1 cellular context compared by ENCODE assay signal in the genomic region with DNA sequence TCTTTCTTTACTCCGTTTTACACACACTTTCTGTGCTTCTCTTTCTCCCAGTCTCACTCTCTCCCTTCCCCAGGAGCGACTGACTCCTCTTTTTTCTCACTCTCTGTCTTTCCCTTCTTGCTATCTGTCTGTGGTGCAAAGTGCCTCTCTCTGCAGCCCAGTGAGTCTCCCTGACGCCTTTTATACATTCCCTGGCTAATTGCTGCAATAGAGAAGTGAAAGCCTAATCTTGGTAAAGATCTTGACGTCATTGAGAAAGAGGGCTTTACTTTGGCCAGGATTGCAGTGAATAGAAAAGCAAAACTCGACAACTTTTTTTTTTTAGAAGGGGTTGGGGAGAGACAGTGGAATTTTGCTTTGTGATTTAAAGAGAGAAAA.
TF ChIP-seq lines count a peak whose summit lies in the region.

No MANE protein-coding gene starts in this region.

TF ChIP-seq in WTC11, 78 proteins besides CTCF, POLR2A, EP300 and RAD21 (continued from another document):
- TF ChIP-seq, protein P1, sequence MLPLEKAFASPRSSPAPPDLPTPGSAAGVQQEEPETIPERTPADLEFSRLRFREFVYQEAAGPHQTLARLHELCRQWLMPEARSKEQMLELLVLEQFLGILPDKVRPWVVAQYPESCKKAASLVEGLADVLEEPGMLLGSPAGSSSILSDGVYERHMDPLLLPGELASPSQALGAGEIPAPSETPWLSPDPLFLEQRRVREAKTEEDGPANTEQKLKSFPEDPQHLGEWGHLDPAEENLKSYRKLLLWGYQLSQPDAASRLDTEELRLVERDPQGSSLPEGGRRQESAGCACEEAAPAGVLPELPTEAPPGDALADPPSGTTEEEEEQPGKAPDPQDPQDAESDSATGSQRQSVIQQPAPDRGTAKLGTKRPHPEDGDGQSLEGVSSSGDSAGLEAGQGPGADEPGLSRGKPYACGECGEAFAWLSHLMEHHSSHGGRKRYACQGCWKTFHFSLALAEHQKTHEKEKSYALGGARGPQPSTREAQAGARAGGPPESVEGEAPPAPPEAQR (CRISPR knock-in tag; IDR thresholded peaks at IDR 0.05): no peak
- TF ChIP-seq MYBL2 (CRISPR knock-in tag; IDR thresholded peaks at IDR 0.05) (no peak), SMAD3 (CRISPR knock-in tag; IDR thresholded peaks at IDR 0.05; ENCODE audit: borderline replicate concordance) (no peak)
- TF ChIP-seq, protein P2, sequence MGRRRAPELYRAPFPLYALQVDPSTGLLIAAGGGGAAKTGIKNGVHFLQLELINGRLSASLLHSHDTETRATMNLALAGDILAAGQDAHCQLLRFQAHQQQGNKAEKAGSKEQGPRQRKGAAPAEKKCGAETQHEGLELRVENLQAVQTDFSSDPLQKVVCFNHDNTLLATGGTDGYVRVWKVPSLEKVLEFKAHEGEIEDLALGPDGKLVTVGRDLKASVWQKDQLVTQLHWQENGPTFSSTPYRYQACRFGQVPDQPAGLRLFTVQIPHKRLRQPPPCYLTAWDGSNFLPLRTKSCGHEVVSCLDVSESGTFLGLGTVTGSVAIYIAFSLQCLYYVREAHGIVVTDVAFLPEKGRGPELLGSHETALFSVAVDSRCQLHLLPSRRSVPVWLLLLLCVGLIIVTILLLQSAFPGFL (CRISPR knock-in tag; IDR thresholded peaks at IDR 0.05; ENCODE audit: borderline replicate concordance): no peak
- TF ChIP-seq, protein P3, sequence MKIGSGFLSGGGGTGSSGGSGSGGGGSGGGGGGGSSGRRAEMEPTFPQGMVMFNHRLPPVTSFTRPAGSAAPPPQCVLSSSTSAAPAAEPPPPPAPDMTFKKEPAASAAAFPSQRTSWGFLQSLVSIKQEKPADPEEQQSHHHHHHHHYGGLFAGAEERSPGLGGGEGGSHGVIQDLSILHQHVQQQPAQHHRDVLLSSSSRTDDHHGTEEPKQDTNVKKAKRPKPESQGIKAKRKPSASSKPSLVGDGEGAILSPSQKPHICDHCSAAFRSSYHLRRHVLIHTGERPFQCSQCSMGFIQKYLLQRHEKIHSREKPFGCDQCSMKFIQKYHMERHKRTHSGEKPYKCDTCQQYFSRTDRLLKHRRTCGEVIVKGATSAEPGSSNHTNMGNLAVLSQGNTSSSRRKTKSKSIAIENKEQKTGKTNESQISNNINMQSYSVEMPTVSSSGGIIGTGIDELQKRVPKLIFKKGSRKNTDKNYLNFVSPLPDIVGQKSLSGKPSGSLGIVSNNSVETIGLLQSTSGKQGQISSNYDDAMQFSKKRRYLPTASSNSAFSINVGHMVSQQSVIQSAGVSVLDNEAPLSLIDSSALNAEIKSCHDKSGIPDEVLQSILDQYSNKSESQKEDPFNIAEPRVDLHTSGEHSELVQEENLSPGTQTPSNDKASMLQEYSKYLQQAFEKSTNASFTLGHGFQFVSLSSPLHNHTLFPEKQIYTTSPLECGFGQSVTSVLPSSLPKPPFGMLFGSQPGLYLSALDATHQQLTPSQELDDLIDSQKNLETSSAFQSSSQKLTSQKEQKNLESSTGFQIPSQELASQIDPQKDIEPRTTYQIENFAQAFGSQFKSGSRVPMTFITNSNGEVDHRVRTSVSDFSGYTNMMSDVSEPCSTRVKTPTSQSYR (CRISPR knock-in tag; IDR thresholded peaks at IDR 0.05): no peak
- TF ChIP-seq, protein P4, sequence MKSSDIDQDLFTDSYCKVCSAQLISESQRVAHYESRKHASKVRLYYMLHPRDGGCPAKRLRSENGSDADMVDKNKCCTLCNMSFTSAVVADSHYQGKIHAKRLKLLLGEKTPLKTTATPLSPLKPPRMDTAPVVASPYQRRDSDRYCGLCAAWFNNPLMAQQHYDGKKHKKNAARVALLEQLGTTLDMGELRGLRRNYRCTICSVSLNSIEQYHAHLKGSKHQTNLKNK (CRISPR knock-in tag; IDR thresholded peaks at IDR 0.05): no peak
TF ChIP-seq in WTC11: peak in this region for 0.
